Comparison of ENCODE assay signal across 18 cellular contexts in genomic region chr17:71726320-71726719, GRCh38.
DNase-seq lines count a peak whose midpoint lies in the region; ATAC-seq, FAIRE-seq and TF ChIP-seq lines count a peak whose summit lies in the region.
"Had no signal": no experiment of that assay in that cellular context is flagged by ENCODE, and none has a peak within 500 bp of the region (broad histone marks: within the 10 kb centered on the region; RNA-seq: fewer than 3 reads in every experiment).

No MANE protein-coding gene starts in this region.

- H3K27ac ChIP-seq in astrocyte (ENCODE audit: low read depth, low read length) = no peak overlapping the region
- H3K27ac ChIP-seq in mesenchymal stem cell (ENCODE audit: low read length, poor library complexity, severe bottlenecking) = no peak overlapping the region
- H3K27ac ChIP-seq in psoas muscle = no peak overlapping the region
- H3K27ac ChIP-seq: HL-60, neutrophil had no signal

- no peaks in the 10 kb centered on the region for H3K4me1 ChIP-seq in astrocyte (ENCODE audit: insufficient read depth, low read length)
- no peaks in the 10 kb centered on the region for H3K4me1 ChIP-seq in mesenchymal stem cell (ENCODE audit: control insufficient read depth, insufficient read depth, low read depth, low read length)
- H3K4me1 ChIP-seq in psoas muscle = no peaks in the 10 kb centered on the region

- H3K4me2 ChIP-seq in astrocyte (ENCODE audit: low read length) = peak overlapping the region; percentile 66
- H3K4me2 ChIP-seq in mesenchymal stem cell (ENCODE audit: low read length, poor library complexity, severe bottlenecking) = no peak overlapping the region

- H3K36me3 Mint-ChIP-seq in astrocyte (ENCODE audit: low read depth, unreplicated experiment) = no peaks in the 10 kb centered on the region
- H3K36me3 Mint-ChIP-seq: CD4-positive, alpha-beta memory T cell had no signal

- H3K23ac ChIP-seq in mesenchymal stem cell (ENCODE audit: low read length in 2 of 2) = no peak overlapping the region

- no peak overlapping the region for H2BK12ac ChIP-seq in mesenchymal stem cell (ENCODE audit: low read length in 2 of 2)

- H3K4ac ChIP-seq in mesenchymal stem cell (ENCODE audit: low read depth in 1 of 2, low read length in 2 of 2) = no peak overlapping the region

- no peaks in the 10 kb centered on the region for H3K79me2 ChIP-seq in astrocyte (ENCODE audit: insufficient read depth, low read length)

- peaks cover 4% of the 10 kb centered on the region for H3K27me3 Mint-ChIP-seq in astrocyte (ENCODE audit: low read depth, unreplicated experiment)
- H3K27me3 Mint-ChIP-seq: activated CD4-positive, alpha-beta T cell treated with anti-CD3 and anti-CD28 coated beads for 36 hours; CD4-positive, alpha-beta memory T cell had no signal

- TF ChIP-seq CTCF in astrocyte (IDR thresholded peaks at IDR 0.05; ENCODE audit: insufficient read depth, low read depth, low read length) (no peak), psoas muscle (IDR thresholded peaks at IDR 0.05) (no peak)

- H4K20me1 ChIP-seq in astrocyte (ENCODE audit: insufficient read depth, low read length) = no peaks in the 10 kb centered on the region

- H3K4me3 ChIP-seq in astrocyte (ENCODE audit: insufficient read depth, low read depth, low read length) = peak overlapping the region; percentile 29
- peak overlapping the region in 1 of 2 experiments; percentile 50 for H3K4me3 ChIP-seq in mesenchymal stem cell (ENCODE audit: insufficient read depth in 1 of 2, low read depth in 1 of 2, low read length in 2 of 2)
- H3K4me3 ChIP-seq in psoas muscle = no peak overlapping the region

- H3K27ac Mint-ChIP-seq in astrocyte (ENCODE audit: unreplicated experiment) = no peak overlapping the region
- H3K27ac Mint-ChIP-seq: activated CD4-positive, alpha-beta T cell treated with anti-CD3 and anti-CD28 coated beads for 36 hours; CD4-positive, alpha-beta memory T cell had no signal

- H3K4me1 Mint-ChIP-seq in astrocyte (ENCODE audit: low read depth, unreplicated experiment) = no peaks in the 10 kb centered on the region
- H3K4me1 Mint-ChIP-seq: activated CD4-positive, alpha-beta T cell treated with anti-CD3 and anti-CD28 coated beads for 36 hours; CD4-positive, alpha-beta memory T cell had no signal

- no peaks in the 10 kb centered on the region for H3K27me3 ChIP-seq in astrocyte (ENCODE audit: insufficient read depth, low read length)
- no peaks in the 10 kb centered on the region for H3K27me3 ChIP-seq in mesenchymal stem cell (ENCODE audit: control insufficient read depth in 1 of 2, insufficient read depth in 1 of 2, low read length in 2 of 2)
- H3K27me3 ChIP-seq in psoas muscle (ENCODE audit: insufficient read depth in 3 of 3, low read length in 2 of 3) = no peaks in the 10 kb centered on the region
- H3K27me3 ChIP-seq: neutrophil had no signal

- no peak overlapping the region for H2BK15ac ChIP-seq in mesenchymal stem cell (ENCODE audit: low read depth, poor library complexity, severe bottlenecking)

- 78% methylated on average over 5 of the region's 5 CpGs for WGBS in mesenchymal stem cell
- 5 to 10% (median 7%) methylated on average over 5 of the region's 5 CpGs for WGBS in psoas muscle, 3 donors

- H2AK5ac ChIP-seq in mesenchymal stem cell (ENCODE audit: low read length, severe bottlenecking) = no peak overlapping the region

- H3K36me3 ChIP-seq in astrocyte (ENCODE audit: insufficient read depth, low read length) = no peaks in the 10 kb centered on the region
- no peaks in the 10 kb centered on the region for H3K36me3 ChIP-seq in mesenchymal stem cell (ENCODE audit: control insufficient read depth in 1 of 2, insufficient read depth in 2 of 2, low read depth in 1 of 2, low read length in 2 of 2)
- H3K36me3 ChIP-seq in psoas muscle (ENCODE audit: insufficient read depth in 1 of 2, low read depth in 1 of 2) = no peaks in the 10 kb centered on the region
- H3K36me3 ChIP-seq: neutrophil had no signal

- no peak overlapping the region for H3K18ac ChIP-seq in mesenchymal stem cell (ENCODE audit: low read depth in 1 of 2, low read length in 2 of 2)

- H2BK120ac ChIP-seq in mesenchymal stem cell (ENCODE audit: low read depth, low read length) = no peak overlapping the region

- H4K91ac ChIP-seq in mesenchymal stem cell (ENCODE audit: low read length) = no peak overlapping the region

- ATAC-seq in GM21619 (IDR thresholded peaks at IDR 0.05; ENCODE audit: unreplicated experiment) (no peak), psoas muscle (no peak)
- ATAC-seq: activated CD4-positive, alpha-beta T cell treated with anti-CD3 and anti-CD28 coated beads for 36 hours had no signal

- no peak overlapping the region for H2BK5ac ChIP-seq in mesenchymal stem cell (ENCODE audit: low read depth, low read length, poor library complexity, severe bottlenecking)

- H3K9me3 Mint-ChIP-seq in astrocyte (ENCODE audit: unreplicated experiment) = no peaks in the 10 kb centered on the region

- H3K14ac ChIP-seq in mesenchymal stem cell (ENCODE audit: low read length in 2 of 2) = no peak overlapping the region

- no peak overlapping the region for H4K8ac ChIP-seq in mesenchymal stem cell (ENCODE audit: low read length)

- no peak overlapping the region for H3K9ac ChIP-seq in astrocyte (ENCODE audit: low read length)
- H3K9ac ChIP-seq in mesenchymal stem cell (ENCODE audit: low read length) = peak overlapping the region; percentile 36

- DNase-seq in NCI-H1436 (lab: John Stamatoyannopoulos, UW) (peak; percentile 20), NCI-H1436 treated with DMSO at 0.1 percent for 48 hours (lab: John Stamatoyannopoulos, UW) (no peak), NCI-H1694 treated with DMSO at 0.1 percent for 48 hours (lab: John Stamatoyannopoulos, UW) (peak; percentile 67), astrocyte (ENCODE audit: low read depth) (no peak), mesenchymal stem cell (no peak), psoas muscle (no peak)
- DNase-seq in activated CD4-positive, alpha-beta T cell treated with anti-CD3 and anti-CD28 coated beads for 4 hours = no peak
- DNase-seq: activated CD4-positive, alpha-beta T cell treated with anti-CD3 and anti-CD28 coated beads for 36 hours; activated CD8-positive, alpha-beta memory T cell treated with anti-CD3 and anti-CD28 coated beads, Interleukin-2, amount 50 U/mL, for 4 hours; activated gamma-delta T cell treated with Interleukin-2 at 50 U/mL for 16 hours; CD4-positive, alpha-beta memory T cell; cerebellar nuclear complex; effector memory CD4-positive, alpha-beta T cell; MM.1S had no signal

- intact Hi-C loops in psoas muscle (cut with DNase I) = no loop called here

- no peaks in the 10 kb centered on the region for H3K79me1 ChIP-seq in mesenchymal stem cell (replicated peaks; ENCODE audit: low read length, poor library complexity, severe bottlenecking)

- FAIRE-seq in astrocyte (lab: Jason Lieb, UNC) = no peak
- FAIRE-seq: TTC549 had no signal

- no peak overlapping the region for H2AFZ ChIP-seq in astrocyte (ENCODE audit: low read depth, low read length)
- H2AFZ ChIP-seq in mesenchymal stem cell (ENCODE audit: low read depth, low read length) = no peak overlapping the region

- H3K9me3 ChIP-seq in astrocyte (ENCODE audit: insufficient read depth, low read depth, low read length) = no peaks in the 10 kb centered on the region
- H3K9me3 ChIP-seq in mesenchymal stem cell (ENCODE audit: control insufficient read depth, low read length) = no peaks in the 10 kb centered on the region
- H3K9me3 ChIP-seq in psoas muscle = no peaks in the 10 kb centered on the region
- H3K9me3 ChIP-seq: neutrophil had no signal

- H3K4me3 Mint-ChIP-seq in astrocyte (ENCODE audit: unreplicated experiment) = no peak overlapping the region
- H3K4me3 Mint-ChIP-seq: activated CD4-positive, alpha-beta T cell treated with anti-CD3 and anti-CD28 coated beads for 36 hours; CD4-positive, alpha-beta memory T cell had no signal

Comparison
In these comparisons a context has a peak if more than half of its experiments do, and no peak if none do; other contexts are left out.
1. DNase-seq: peak in NCI-H1436 (single experiment) and NCI-H1694 treated with DMSO at 0.1 percent for 48 hours (single experiment); none in NCI-H1436 treated with DMSO at 0.1 percent for 48 hours (single experiment), astrocyte (single experiment), mesenchymal stem cell (single experiment), activated CD4-positive, alpha-beta T cell treated with anti-CD3 and anti-CD28 coated beads for 4 hours (0 of 2) and psoas muscle (0 of 2).